In the genomic region with DNA sequence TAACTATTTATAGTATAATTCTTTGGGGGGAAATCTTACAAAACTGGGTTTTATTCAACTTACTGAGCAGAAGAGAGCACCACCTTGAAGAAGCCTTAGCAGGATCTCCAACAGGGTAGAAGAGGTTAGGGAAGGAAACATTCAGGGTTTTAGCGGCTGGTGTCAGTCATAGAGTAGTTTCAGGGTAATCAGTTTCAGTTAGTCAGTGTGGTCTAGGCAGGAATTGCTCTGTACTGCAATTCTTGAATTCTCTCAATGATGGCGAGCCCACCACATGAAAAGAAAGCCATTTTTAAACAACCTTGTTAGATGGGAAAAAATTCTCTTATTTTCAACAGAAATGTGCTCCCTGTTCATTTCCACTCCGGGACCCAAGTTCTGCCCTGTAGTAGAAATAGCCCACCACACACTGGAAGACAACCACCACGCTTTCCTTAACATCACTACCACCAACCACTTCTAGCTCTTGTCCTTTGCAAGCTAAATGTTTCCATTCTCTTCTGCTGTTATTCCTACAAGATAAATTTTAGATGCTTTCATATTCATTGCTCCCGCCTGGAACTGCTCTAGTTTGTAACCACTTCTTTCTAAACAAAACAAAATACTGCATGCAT, we compare ENCODE assay signal across 16 cellular contexts. TPM values are rescaled to one million over a fixed set of nuclear protein-coding genes. Genes with fewer than 3 reads are reported as not detected.
DNase-seq lines count a peak whose midpoint lies in the region; ATAC-seq, FAIRE-seq and TF ChIP-seq lines count a peak whose summit lies in the region.
"Had no signal": no experiment of that assay in that cellular context is flagged by ENCODE, and none has a peak within 500 bp of the region (broad histone marks: within the 10 kb centered on the region; RNA-seq: fewer than 3 reads in every experiment).

No MANE protein-coding gene starts in this region.

- no peak overlapping the region for H3K9ac ChIP-seq in KMS-11
- H3K9ac ChIP-seq: BLaER1 had no signal

- H3K36me3 ChIP-seq in KMS-11 (ENCODE audit: insufficient read depth) = no peaks in the 10 kb centered on the region
- H3K36me3 ChIP-seq: BLaER1, stomach had no signal

- POLR2A ChIA-PET in HEK293T (lab: Yijun Ruan, JAX) = no interaction called here

- peak overlapping the region; percentile 57 for H3K4me2 ChIP-seq in KMS-11
- H3K4me2 ChIP-seq: BLaER1 had no signal

- H3K79me2 ChIP-seq in KMS-11 (ENCODE audit: insufficient read depth, low read depth) = no peaks in the 10 kb centered on the region

- H3K4me1 ChIP-seq in KMS-11 (ENCODE audit: low read depth, poor library complexity, severe bottlenecking) = peaks cover 43% of the 10 kb centered on the region
- H3K4me1 ChIP-seq: BLaER1, stomach had no signal

- FAIRE-seq in GM18507 (lab: Jason Lieb, UNC) = peak; percentile 21
- FAIRE-seq: HepG2 had no signal

- H3K27me3 ChIP-seq in KMS-11 (ENCODE audit: insufficient read depth, low read depth) = no peaks in the 10 kb centered on the region
- H3K27me3 ChIP-seq: BLaER1, stomach had no signal

- no peaks in the 10 kb centered on the region for H4K20me1 ChIP-seq in KMS-11 (ENCODE audit: insufficient read depth)
- H4K20me1 ChIP-seq: BLaER1 had no signal

- no peak for TF ChIP-seq CTCF in KMS-11 (conservative IDR thresholded peaks at IDR 0.05; ENCODE audit: low read depth, low read length)

- CTCF ChIA-PET in HEK293T (lab: Yijun Ruan, JAX) = no interaction called here

- DNase-seq in GM18507 (ENCODE audit: extremely low spot score, insufficient read length, low read depth) = no peak
- DNase-seq in NCI-H1436 (lab: John Stamatoyannopoulos, UW) = no peak
- no peak for DNase-seq in activated gamma-delta T cell (lab: John Stamatoyannopoulos, UW)
- DNase-seq in cerebellum (ENCODE audit: low spot score) = no peak
- no peak for DNase-seq in HEK293T (ENCODE audit: extremely low spot score)
- DNase-seq: foreskin fibroblast, NCI-H187 treated with DMSO at 0.1 percent for 48 hours, stomach had no signal

- H2AFZ ChIP-seq in KMS-11 (ENCODE audit: low read depth) = no peak overlapping the region

- no peak overlapping the region for H3K4me3 ChIP-seq in KMS-11 (IDR thresholded peaks at IDR 0.05; ENCODE audit: insufficient read depth, low read depth, low read length)
- H3K4me3 ChIP-seq: BLaER1, stomach had no signal

- ATAC-seq in GM19452 (IDR thresholded peaks at IDR 0.05; ENCODE audit: unreplicated experiment) (peak; percentile 71), HG02885 (IDR thresholded peaks at IDR 0.05; ENCODE audit: poor library complexity, unreplicated experiment) (peak; percentile 90)
- ATAC-seq: HepG2, left lobe of liver had no signal

- no peak overlapping the region for H3K27ac ChIP-seq in KMS-11
- H3K27ac ChIP-seq: BLaER1, stomach had no signal

TF ChIP-seq in HEK293T, 16 proteins besides CTCF, POLR2A, EP300 and RAD21:
- no peak for TF ChIP-seq ZNF384 (IDR thresholded peaks at IDR 0.05)

RNA-seq across cellular contexts. Expression of a gene that starts 25.9 kb away (rescaled TPM):
- total RNA-seq in cerebellum = 21.9 TPM
- total RNA-seq: activated T-helper 2 cell treated with anti-CD3 and anti-CD28 coated beads, Interferon-gamma antibody, Interleukin-2, Interleukin-4, amounts not matched to agents 10 μg/mL and 5 μg/mL and 100 μg/mL, durations not matched to agents 14 hours and 24 hours and 36 hours; G401; HepG2 had no signal
